ENCODE assay signal across 8 cellular contexts in the genomic region with DNA sequence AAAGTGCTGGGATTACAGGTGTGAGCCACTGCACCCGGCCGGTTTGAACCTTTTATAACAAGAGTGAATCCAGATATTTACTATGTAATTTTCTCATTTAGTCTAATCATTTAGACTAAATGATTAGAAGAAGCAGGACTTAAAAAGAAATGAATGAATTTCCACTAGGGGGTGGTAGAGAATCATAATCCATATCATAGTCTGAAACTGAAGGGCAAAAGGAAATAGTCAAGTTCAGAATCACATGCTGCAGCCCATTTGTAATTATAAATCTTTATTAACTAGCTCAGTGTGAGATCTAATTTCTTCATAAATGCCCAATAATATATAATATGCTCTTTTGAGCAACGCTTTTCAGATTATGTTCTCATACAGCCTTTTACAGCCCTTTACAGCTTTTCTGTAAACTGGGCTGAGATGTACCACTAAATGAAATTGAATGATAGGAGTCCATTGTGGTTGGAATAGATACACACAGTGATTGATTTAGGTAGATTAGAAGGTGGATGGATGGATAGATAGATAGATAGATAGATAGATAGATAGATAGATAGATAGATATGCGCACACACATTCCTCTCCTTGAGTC. TPM values are rescaled to one million over a fixed set of nuclear protein-coding genes. Genes with fewer than 3 reads are reported as not detected.
DNase-seq lines count a peak whose midpoint lies in the region; ATAC-seq, FAIRE-seq and TF ChIP-seq lines count a peak whose summit lies in the region.

No MANE protein-coding gene starts in this region.

- TF ChIP-seq EP300 in GM12878 (IDR thresholded peaks at IDR 0.05; ENCODE audit: borderline replicate concordance in 1 of 2, control insufficient read depth in 1 of 2, low read depth in 2 of 2, low read length in 2 of 2) = no peak

- no peaks in the 10 kb centered on the region for H3K79me2 ChIP-seq in GM12878 (ENCODE audit: control insufficient read depth, insufficient read depth, low read length)

- DNase-seq in HCEC 1CT (peak; percentile 73), NCI-H524 treated with DMSO at 0.1 percent for 48 hours (lab: John Stamatoyannopoulos, UW) (peak; percentile 10), GM12878 (ENCODE audit: low read depth, low spot score) (peak; percentile 23), testis (no peak)
- DNase-seq in activated CD4-positive, alpha-beta memory T cell treated with anti-CD3 and anti-CD28 coated beads for 36 hours = no peak

- CTCF ChIA-PET in GM12878 (lab: Yijun Ruan, JAX) = interaction anchor here (0.6 to 12.7 kb wide), 36 partner anchors 9 to 362 kb away, joined by 3 to 260 read pairs (median 4); a partner anchor contains a TSS
- CTCF ChIA-PET in activated CD4-positive, alpha-beta memory T cell treated with anti-CD3 and anti-CD28 coated beads for 36 hours (lab: Charles Lee) = interaction anchor here (0.7 to 5.8 kb wide), 31 partner anchors 9 to 134 kb away, joined by 3 to 108 read pairs (median 4); a partner anchor contains a TSS

- RAD21 ChIA-PET in GM12878 (lab: Charles Lee; ENCODE audit: unreplicated experiment) = interaction anchor here (0.6 to 6.5 kb wide), 25 partner anchors 9 to 190 kb away, joined by 3 to 104 read pairs (median 4); a partner anchor contains a TSS

- SMC1A ChIA-PET in GM12878 (lab: Charles Lee; ENCODE audit: uncharacterized antibody, unreplicated experiment) = interaction anchor here (0.6 to 13.8 kb wide), 37 partner anchors 9 to 362 kb away, joined by 3 to 184 read pairs (median 4); a partner anchor contains a TSS

- TF ChIP-seq CTCF in C4-2B (conservative IDR thresholded peaks at IDR 0.05) (peak; percentile 78), GM12878 (IDR thresholded peaks at IDR 0.05 in 2 of 3, conservative IDR thresholded peaks at IDR 0.05 in 1 of 3; ENCODE audit: control insufficient read depth in 2 of 3, extremely low read depth in 1 of 3, insufficient read depth in 1 of 3, low read depth in 3 of 3, low read length in 3 of 3) (peak; percentile 38 to 61 (median 43); a peak in 5 of 6 replicates), testis (IDR thresholded peaks at IDR 0.05) (peak; percentile 54 to 82 (median 60))

- H3K4me1 Mint-ChIP-seq in activated CD4-positive, alpha-beta memory T cell treated with anti-CD3 and anti-CD28 coated beads for 36 hours (ENCODE audit: low read depth) = peaks cover 11% of the 10 kb centered on the region

- no peaks in the 10 kb centered on the region for H3K9me3 ChIP-seq in GM12878 (replicated peaks; ENCODE audit: control insufficient read depth, insufficient read depth, low read length)
- H3K9me3 ChIP-seq in testis = no peaks in the 10 kb centered on the region

- ATAC-seq in GM12878 (peak; percentile 83), HG03108 (IDR thresholded peaks at IDR 0.05; ENCODE audit: unreplicated experiment) (no peak)

- H4K20me1 ChIP-seq in GM12878 (ENCODE audit: control insufficient read depth, insufficient read depth) = no peaks in the 10 kb centered on the region

- no peak overlapping the region for H3K4me2 ChIP-seq in GM12878 (ENCODE audit: control insufficient read depth, insufficient read depth)

- peak; percentile 83 for TF ChIP-seq RAD21 in GM12878 (IDR thresholded peaks at IDR 0.05; ENCODE audit: insufficient read depth, low read depth, low read length)

- no peak overlapping the region for H3K27ac Mint-ChIP-seq in activated CD4-positive, alpha-beta memory T cell treated with anti-CD3 and anti-CD28 coated beads for 36 hours

- BruUV-seq in GM12878 (replicated peaks; lab: Mats Ljungman, UMichigan) = no TSS peak

- H3K27ac ChIP-seq in C4-2B (no peak overlapping the region), GM12878 (ENCODE audit: control insufficient read depth, insufficient read depth) (no peak overlapping the region), testis (no peak overlapping the region)

- 23% methylated on average over 4 of the region's 4 CpGs for WGBS in GM12878 (ENCODE audit: insufficient coverage, insufficient replicate concordance, low lambda C conversion rate, missing lambda C conversion rate)
- 47 to 62% methylated on average over 4 of the region's 4 CpGs for WGBS in testis, 2 donors

- no peak overlapping the region for H3K9ac ChIP-seq in GM12878 (ENCODE audit: control insufficient read depth, insufficient read depth, low read length)

- H2AFZ ChIP-seq in GM12878 (ENCODE audit: control insufficient read depth, low read depth, low read length) = no peak overlapping the region

- POLR2A ChIA-PET in GM12878 (lab: Charles Lee) = interaction anchor here (0.6 to 1.7 kb wide), 7 partner anchors 8 to 98 kb away, joined by 3 to 8 read pairs (median 4); a partner anchor contains a TSS
- POLR2A ChIA-PET in activated CD4-positive, alpha-beta memory T cell treated with anti-CD3 and anti-CD28 coated beads for 36 hours (lab: Charles Lee) = interaction anchor here (1.1 kb wide), 1 partner anchor 86 kb away, joined by 4 read pairs; no protein-coding TSS in a partner anchor

- no peaks in the 10 kb centered on the region for H3K9me3 Mint-ChIP-seq in activated CD4-positive, alpha-beta memory T cell treated with anti-CD3 and anti-CD28 coated beads for 36 hours

- TF ChIP-seq POLR2A in GM12878 (IDR thresholded peaks at IDR 0.05; ENCODE audit: low read depth, low read length) = no peak
- TF ChIP-seq POLR2A in testis (IDR thresholded peaks at IDR 0.05) = no peak

- FAIRE-seq in GM12878 (lab: Jason Lieb, UNC) (peak; percentile 90), islet of Langerhans (lab: Jason Lieb, UNC) (peak; percentile 99)

- H3K36me3 Mint-ChIP-seq in activated CD4-positive, alpha-beta memory T cell treated with anti-CD3 and anti-CD28 coated beads for 36 hours = no peaks in the 10 kb centered on the region

- H3K4me1 ChIP-seq in GM12878 (ENCODE audit: control insufficient read depth, insufficient read depth, low read length) = 0 out of 2 replicates have a peak, but pooled peaks cover 3% of the 10 kb centered on the region
- peaks cover 9% of the 10 kb centered on the region for H3K4me1 ChIP-seq in testis

- intact Hi-C loops in GM12878 (cut with micrococcal nuclease; ENCODE audit: unreplicated experiment) (loop anchor here (1.0 to 10.0 kb wide), 4 partner anchors 62 to 199 kb away; a partner anchor contains a TSS), testis (cut with DNase I; ENCODE audit: low total_unique reads) (loop anchor here (10.0 kb wide), 1 partner anchor 99 kb away; no protein-coding TSS in a partner anchor)
- intact Hi-C loops in activated CD4-positive, alpha-beta memory T cell treated with anti-CD3 and anti-CD28 coated beads for 36 hours (cut with micrococcal nuclease) = loop anchor here (1.0 to 2.0 kb wide), 2 partner anchors 67 to 99 kb away; a partner anchor contains a TSS

- H3K4me3 ChIP-seq in GM12878 (no peak overlapping the region), testis (no peak overlapping the region)

- H3K27me3 ChIP-seq in GM12878 (replicated peaks in 1 of 2; ENCODE audit: control insufficient read depth in 2 of 2, insufficient read depth in 2 of 2, low read length in 1 of 2) (no peaks in the 10 kb centered on the region; a peak in 1 of 4 replicates), testis (no peaks in the 10 kb centered on the region)

- in situ Hi-C loops in GM12878 (cut with MboI) = loop anchor here (5.0 kb wide), 1 partner anchor 102 kb away; no protein-coding TSS in a partner anchor

- H3K36me3 ChIP-seq in GM12878 (ENCODE audit: control insufficient read depth in 2 of 2, insufficient read depth in 2 of 2, low read length in 1 of 2) (no peaks in the 10 kb centered on the region), testis (ENCODE audit: low read depth, missing control alignments) (no peaks in the 10 kb centered on the region)

- H3K27me3 Mint-ChIP-seq in activated CD4-positive, alpha-beta memory T cell treated with anti-CD3 and anti-CD28 coated beads for 36 hours = no peaks in the 10 kb centered on the region

- no peak overlapping the region for H3K4me3 Mint-ChIP-seq in activated CD4-positive, alpha-beta memory T cell treated with anti-CD3 and anti-CD28 coated beads for 36 hours

RNA-seq across cellular contexts. Expression of a gene that starts 31.8 kb away (rescaled TPM):
- 21.6 and 24.8 TPM in 2 replicates for total RNA-seq in GM12878 (2013; cell fraction: nucleolus; rRNA removed)
- 251 and 255 TPM in 2 replicates for total RNA-seq in GM12878 (2014; rRNA removed)
- 167 and 171 TPM in 2 replicates for total RNA-seq in GM12878 (2014; rRNA removed; fragmentation: Illumina TruSeq; extraction: Trizol)
- 237 and 271 TPM in 2 replicates for total RNA-seq in GM12878 (2021)
- polyA plus RNA-seq in GM12878 (2011; ENCODE audit: low read depth) = 109 TPM
- 253 and 359 TPM in 2 replicates for polyA plus RNA-seq in GM12878 (2011; rRNA removed)
- 446 and 599 TPM in 2 replicates for polyA plus RNA-seq in GM12878 (2011; cell fraction: cytosol; rRNA removed)
- 215 and 228 TPM in 2 replicates for polyA plus RNA-seq in GM12878 (2011; cell fraction: nucleus; rRNA removed)
- 183 and 244 TPM in 2 replicates for polyA plus RNA-seq in GM12878 (2012)
- 86.8 and 181 TPM in 2 replicates for polyA plus RNA-seq in GM12878 (2014; fragmentation: Illumina TruSeq; extraction: Trizol)
- polyA plus RNA-seq in GM12878 (2014; fragmentation: Nextera tagmentation; extraction: Ambion mirVana) = 100 to 1,000 TPM; 202 to 299 TPM
- polyA plus RNA-seq in GM12878 (2014; rRNA removed) = 341 and 375 TPM in 2 replicates
- 100 to 1,000 TPM; 483 to 517 TPM for polyA plus RNA-seq in GM12878 (2016; fragmentation: Nextera tagmentation; extraction: Ambion mirVana)
- polyA minus RNA-seq in GM12878 (2011; rRNA and poly(A)+ RNA removed) = 185 and 260 TPM in 2 replicates
- 78.0 and 81.2 TPM in 2 replicates for polyA minus RNA-seq in GM12878 (2011; cell fraction: cytosol; rRNA and poly(A)+ RNA removed)
- 34.8 and 51.7 TPM in 2 replicates for polyA minus RNA-seq in GM12878 (2011; cell fraction: nucleus; rRNA and poly(A)+ RNA removed)
- total RNA-seq in testis = 1 to 10 TPM; 6.2 to 7.9 TPM
- polyA plus RNA-seq in testis (ENCODE audit: insufficient read depth, low read depth, low replicate concordance) = 29.7 TPM
- 100 to 1,000 TPM; 296 to 302 TPM for total RNA-seq in activated CD4-positive, alpha-beta memory T cell treated with anti-CD3 and anti-CD28 coated beads for 36 hours

RNA-seq across cellular contexts. Expression of a gene that starts 32.3 kb away (rescaled TPM):
- 96.1 and 104 TPM in 2 replicates for total RNA-seq in GM12878 (2013; cell fraction: nucleolus; rRNA removed)
- total RNA-seq in GM12878 (2014; rRNA removed) (179 and 183 TPM in 2 replicates), GM12878 (2014; rRNA removed; fragmentation: Illumina TruSeq; extraction: Trizol) (103 and 108 TPM in 2 replicates), GM12878 (2021) (177 and 194 TPM in 2 replicates), testis (10 to 100 TPM; 45.6 to 57.4 TPM)
- 87.7 TPM for polyA plus RNA-seq in GM12878 (2011; ENCODE audit: low read depth)
- polyA plus RNA-seq in GM12878 (2011; rRNA removed) (136 and 198 TPM in 2 replicates), GM12878 (2014; fragmentation: Illumina TruSeq; extraction: Trizol) (107 and 126 TPM in 2 replicates), GM12878 (2014; fragmentation: Nextera tagmentation; extraction: Ambion mirVana) (10 to 100 TPM; 33.4 to 60.0 TPM), GM12878 (2014; rRNA removed) (160 and 161 TPM in 2 replicates), GM12878 (2016; fragmentation: Nextera tagmentation; extraction: Ambion mirVana) (100 to 1,000 TPM; 230 to 249 TPM), testis (ENCODE audit: insufficient read depth, low read depth, low replicate concordance) (58.8 TPM)
- 194 and 208 TPM in 2 replicates for polyA plus RNA-seq in GM12878 (2011; cell fraction: cytosol; rRNA removed)
- polyA plus RNA-seq in GM12878 (2011; cell fraction: nucleus; rRNA removed) = 238 and 367 TPM in 2 replicates
- 170 and 179 TPM in 2 replicates for polyA plus RNA-seq in GM12878 (2012)
- 154 and 194 TPM in 2 replicates for polyA minus RNA-seq in GM12878 (2011; rRNA and poly(A)+ RNA removed)
- 60.6 and 63.3 TPM in 2 replicates for polyA minus RNA-seq in GM12878 (2011; cell fraction: cytosol; rRNA and poly(A)+ RNA removed)
- 62.0 and 67.4 TPM in 2 replicates for polyA minus RNA-seq in GM12878 (2011; cell fraction: nucleus; rRNA and poly(A)+ RNA removed)
- total RNA-seq in activated CD4-positive, alpha-beta memory T cell treated with anti-CD3 and anti-CD28 coated beads for 36 hours = 100 to 1,000 TPM; 245 to 258 TPM

RNA-seq across cellular contexts. Expression of a gene that starts 41.9 kb away (rescaled TPM):
- 49.6 and 50.1 TPM in 2 replicates for total RNA-seq in GM12878 (2013; cell fraction: nucleolus; rRNA removed)
- total RNA-seq in GM12878 (2014; rRNA removed) (386 and 388 TPM in 2 replicates), GM12878 (2014; rRNA removed; fragmentation: Illumina TruSeq; extraction: Trizol) (311 and 327 TPM in 2 replicates), GM12878 (2021) (366 TPM in 2 replicates), testis (10 to 100 TPM in 1 of 2 donors, 1 to 10 TPM in 1; 4.6 to 11.2 TPM)
- polyA plus RNA-seq in GM12878 (2011; ENCODE audit: low read depth) = 129 TPM
- polyA plus RNA-seq in GM12878 (2011; rRNA removed) (321 and 384 TPM in 2 replicates), GM12878 (2014; fragmentation: Illumina TruSeq; extraction: Trizol) (272 and 304 TPM in 2 replicates), GM12878 (2014; fragmentation: Nextera tagmentation; extraction: Ambion mirVana) (100 to 1,000 TPM; 353 to 557 TPM), GM12878 (2014; rRNA removed) (374 and 411 TPM in 2 replicates), GM12878 (2016; fragmentation: Nextera tagmentation; extraction: Ambion mirVana) (100 to 1,000 TPM; 495 to 538 TPM), testis (ENCODE audit: insufficient read depth, low read depth, low replicate concordance) (35.7 TPM)
- 482 and 548 TPM in 2 replicates for polyA plus RNA-seq in GM12878 (2011; cell fraction: cytosol; rRNA removed)
- polyA plus RNA-seq in GM12878 (2011; cell fraction: nucleus; rRNA removed) = 310 and 330 TPM in 2 replicates
- 201 TPM in 2 replicates for polyA plus RNA-seq in GM12878 (2012)
- polyA minus RNA-seq in GM12878 (2011; rRNA and poly(A)+ RNA removed) = 253 and 255 TPM in 2 replicates
- polyA minus RNA-seq in GM12878 (2011; cell fraction: cytosol; rRNA and poly(A)+ RNA removed) = 49.0 and 55.5 TPM in 2 replicates
- 48.2 and 65.3 TPM in 2 replicates for polyA minus RNA-seq in GM12878 (2011; cell fraction: nucleus; rRNA and poly(A)+ RNA removed)
- total RNA-seq in activated CD4-positive, alpha-beta memory T cell treated with anti-CD3 and anti-CD28 coated beads for 36 hours = 100 to 1,000 TPM; 350 to 370 TPM

RNA-seq across cellular contexts. Expression of a gene that starts 47.3 kb away (rescaled TPM):
- 57.5 and 70.6 TPM in 2 replicates for total RNA-seq in GM12878 (2013; cell fraction: nucleolus; rRNA removed)
- total RNA-seq in GM12878 (2014; rRNA removed) = 58.1 and 60.3 TPM in 2 replicates
- 31.9 and 37.2 TPM in 2 replicates for total RNA-seq in GM12878 (2014; rRNA removed; fragmentation: Illumina TruSeq; extraction: Trizol)
- total RNA-seq in GM12878 (2021) = 77.2 and 87.3 TPM in 2 replicates
- 17.3 TPM for polyA plus RNA-seq in GM12878 (2011; ENCODE audit: low read depth)
- polyA plus RNA-seq in GM12878 (2011; rRNA removed) = 25.5 and 38.8 TPM in 2 replicates
- polyA plus RNA-seq in GM12878 (2011; cell fraction: cytosol; rRNA removed) = 34.8 and 37.7 TPM in 2 replicates
- polyA plus RNA-seq in GM12878 (2011; cell fraction: nucleus; rRNA removed) = 129 and 147 TPM in 2 replicates
- polyA plus RNA-seq in GM12878 (2012) = 31.6 and 38.9 TPM in 2 replicates
- 45.7 and 47.7 TPM in 2 replicates for polyA plus RNA-seq in GM12878 (2014; fragmentation: Illumina TruSeq; extraction: Trizol)
- 1 to 10 TPM; 5.3 to 6.7 TPM for polyA plus RNA-seq in GM12878 (2014; fragmentation: Nextera tagmentation; extraction: Ambion mirVana)
- polyA plus RNA-seq in GM12878 (2014; rRNA removed) = 49.6 and 71.6 TPM in 2 replicates
- polyA plus RNA-seq in GM12878 (2016; fragmentation: Nextera tagmentation; extraction: Ambion mirVana) = 1 to 10 TPM; 8.3 to 9.0 TPM
- 36.8 and 38.2 TPM in 2 replicates for polyA minus RNA-seq in GM12878 (2011; rRNA and poly(A)+ RNA removed)
- polyA minus RNA-seq in GM12878 (2011; cell fraction: cytosol; rRNA and poly(A)+ RNA removed) = 9.1 and 12.2 TPM in 2 replicates
- 32.5 and 50.3 TPM in 2 replicates for polyA minus RNA-seq in GM12878 (2011; cell fraction: nucleus; rRNA and poly(A)+ RNA removed)
- total RNA-seq in testis = 10 to 100 TPM in 1 of 2 donors, 1 to 10 TPM in 1; 6.3 to 10.2 TPM
- polyA plus RNA-seq in testis (ENCODE audit: insufficient read depth, low read depth, low replicate concordance) = 9.1 TPM
- total RNA-seq in activated CD4-positive, alpha-beta memory T cell treated with anti-CD3 and anti-CD28 coated beads for 36 hours = 100 to 1,000 TPM; 134 to 143 TPM

RNA-seq across cellular contexts. Expression of a gene that starts 55.0 kb away (rescaled TPM):
- total RNA-seq in GM12878 (2013; cell fraction: nucleolus; rRNA removed) = 54.4 and 59.2 TPM in 2 replicates
- total RNA-seq in GM12878 (2014; rRNA removed) (141 and 149 TPM in 2 replicates), GM12878 (2014; rRNA removed; fragmentation: Illumina TruSeq; extraction: Trizol) (117 and 120 TPM in 2 replicates), GM12878 (2021) (106 and 114 TPM in 2 replicates), testis (1 to 10 TPM; 4.9 to 6.0 TPM)
- polyA plus RNA-seq in GM12878 (2011; ENCODE audit: low read depth) = 240 TPM
- polyA plus RNA-seq in GM12878 (2011; rRNA removed) (140 and 173 TPM in 2 replicates), GM12878 (2014; fragmentation: Illumina TruSeq; extraction: Trizol) (136 and 158 TPM in 2 replicates), GM12878 (2014; fragmentation: Nextera tagmentation; extraction: Ambion mirVana) (100 to 1,000 TPM; 117 to 170 TPM), GM12878 (2014; rRNA removed) (114 and 116 TPM in 2 replicates), GM12878 (2016; fragmentation: Nextera tagmentation; extraction: Ambion mirVana) (100 to 1,000 TPM; 160 to 168 TPM), testis (ENCODE audit: insufficient read depth, low read depth, low replicate concordance) (46.1 TPM)
- 172 and 198 TPM in 2 replicates for polyA plus RNA-seq in GM12878 (2011; cell fraction: cytosol; rRNA removed)
- polyA plus RNA-seq in GM12878 (2011; cell fraction: nucleus; rRNA removed) = 112 and 122 TPM in 2 replicates
- polyA plus RNA-seq in GM12878 (2012) = 162 and 237 TPM in 2 replicates
- 91.9 and 112 TPM in 2 replicates for polyA minus RNA-seq in GM12878 (2011; rRNA and poly(A)+ RNA removed)
- 22.9 and 33.3 TPM in 2 replicates for polyA minus RNA-seq in GM12878 (2011; cell fraction: cytosol; rRNA and poly(A)+ RNA removed)
- 25.1 and 32.0 TPM in 2 replicates for polyA minus RNA-seq in GM12878 (2011; cell fraction: nucleus; rRNA and poly(A)+ RNA removed)
- total RNA-seq in activated CD4-positive, alpha-beta memory T cell treated with anti-CD3 and anti-CD28 coated beads for 36 hours = 1 to 10 TPM; 1.6 to 1.9 TPM

Comparison
In these comparisons a context has a peak if more than half of its experiments do, and no peak if none do; other contexts are left out.
1. DNase-seq: peak in HCEC 1CT (single experiment), NCI-H524 treated with DMSO at 0.1 percent for 48 hours (single experiment) and GM12878 (single experiment); none in testis (single experiment) and activated CD4-positive, alpha-beta memory T cell treated with anti-CD3 and anti-CD28 coated beads for 36 hours (single experiment).
2. RNA of a gene that starts 41.9 kb away (total RNA-seq): 350 to 370 TPM in activated CD4-positive, alpha-beta memory T cell treated with anti-CD3 and anti-CD28 coated beads for 36 hours and 49.6 to 388 TPM in GM12878; 4.6 to 11.2 TPM in testis; every median in the first group is over 4 times any median in the second.
3. Peak in every context shown above with its lines, with median percentiles within 50 percentile points of each other: CTCF ChIP-seq.